ENCODE assay signal across 7 cellular contexts in genomic region chr15:44986346-44987055, GRCh38. TPM values are rescaled to one million over a fixed set of nuclear protein-coding genes. Genes with fewer than 3 reads are reported as not detected.
"Had no signal": no experiment of that assay in that cellular context is flagged by ENCODE, and none has a peak within 500 bp of the region (broad histone marks: within the 10 kb centered on the region; RNA-seq: fewer than 3 reads in every experiment).

No MANE protein-coding gene starts in this region.

RNA-seq across cellular contexts. Expression of gene TERB2, which starts 30.0 kb away (rescaled TPM):
- total RNA-seq: NCI-H460, PC-9, Peyer's patch, Right ventricle myocardium inferior, RPMI7951, SJCRH30 had no signal
- polyA plus RNA-seq: IgD-negative memory B cell had no signal
